Comparison of ENCODE assay signal across 1 cellular context in the genomic region with DNA sequence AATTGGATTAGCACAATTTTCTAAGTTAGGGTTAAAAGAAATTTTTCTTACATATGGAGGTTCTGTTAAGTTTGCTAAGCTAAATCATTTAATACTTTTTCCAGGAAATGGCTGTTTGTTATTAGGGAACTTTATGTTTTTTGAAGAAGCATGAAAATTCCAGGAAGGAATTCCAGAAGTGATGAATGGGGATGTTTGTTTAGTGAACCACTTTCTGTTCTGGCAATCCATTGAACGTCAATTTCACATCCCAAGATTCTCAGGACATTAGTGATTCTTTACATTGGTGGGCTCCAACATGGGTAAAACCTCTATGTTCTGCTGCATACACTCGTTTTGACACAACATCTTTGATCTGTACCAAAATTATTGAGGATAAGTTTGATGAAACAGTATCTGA.
TF ChIP-seq lines count a peak whose summit lies in the region.

No MANE protein-coding gene starts in this region.

TF ChIP-seq in IMR-90, 13 proteins besides CTCF, POLR2A, EP300 and RAD21 (continued from another document):
- TF ChIP-seq MAFK (IDR thresholded peaks at IDR 0.05; ENCODE audit: low read depth, low read length) (no peak), NFE2L2 (IDR thresholded peaks at IDR 0.05; ENCODE audit: low read depth, low read length) (no peak), CEBPB (IDR thresholded peaks at IDR 0.05; ENCODE audit: low read depth, low read length) (no peak), RCOR1 (IDR thresholded peaks at IDR 0.05; ENCODE audit: insufficient replicate concordance, low read length) (no peak), RFX5 (IDR thresholded peaks at IDR 0.05; ENCODE audit: low read depth, low read length) (no peak)
- TF ChIP-seq, protein P1, sequence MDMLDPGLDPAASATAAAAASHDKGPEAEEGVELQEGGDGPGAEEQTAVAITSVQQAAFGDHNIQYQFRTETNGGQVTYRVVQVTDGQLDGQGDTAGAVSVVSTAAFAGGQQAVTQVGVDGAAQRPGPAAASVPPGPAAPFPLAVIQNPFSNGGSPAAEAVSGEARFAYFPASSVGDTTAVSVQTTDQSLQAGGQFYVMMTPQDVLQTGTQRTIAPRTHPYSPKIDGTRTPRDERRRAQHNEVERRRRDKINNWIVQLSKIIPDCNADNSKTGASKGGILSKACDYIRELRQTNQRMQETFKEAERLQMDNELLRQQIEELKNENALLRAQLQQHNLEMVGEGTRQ (IDR thresholded peaks at IDR 0.05; ENCODE audit: low read depth, low read length): no peak
- TF ChIP-seq, protein P2, sequence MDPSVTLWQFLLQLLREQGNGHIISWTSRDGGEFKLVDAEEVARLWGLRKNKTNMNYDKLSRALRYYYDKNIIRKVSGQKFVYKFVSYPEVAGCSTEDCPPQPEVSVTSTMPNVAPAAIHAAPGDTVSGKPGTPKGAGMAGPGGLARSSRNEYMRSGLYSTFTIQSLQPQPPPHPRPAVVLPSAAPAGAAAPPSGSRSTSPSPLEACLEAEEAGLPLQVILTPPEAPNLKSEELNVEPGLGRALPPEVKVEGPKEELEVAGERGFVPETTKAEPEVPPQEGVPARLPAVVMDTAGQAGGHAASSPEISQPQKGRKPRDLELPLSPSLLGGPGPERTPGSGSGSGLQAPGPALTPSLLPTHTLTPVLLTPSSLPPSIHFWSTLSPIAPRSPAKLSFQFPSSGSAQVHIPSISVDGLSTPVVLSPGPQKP (IDR thresholded peaks at IDR 0.05; ENCODE audit: borderline replicate concordance, low read depth, low read length): no peak
